ENCODE assay signal across 8 cellular contexts in genomic region chr10:50623299-50624153, GRCh38. TPM values are rescaled to one million over a fixed set of nuclear protein-coding genes. Genes with fewer than 3 reads are reported as not detected.
DNase-seq lines count a peak whose midpoint lies in the region; ATAC-seq and TF ChIP-seq lines count a peak whose summit lies in the region.

SGMS1 (minus strand) TSS chr10:50623956; CDS start chr10:50344114, 279,842 bp downstream.

- peak within 1 kb of the TSS; percentile 88 for H3K4me3 ChIP-seq in AG09309 (ENCODE audit: control insufficient read depth, low read depth, low read length)

- DNase-seq in AG09309 (ENCODE audit: low read depth) (peak; percentile 48), NCI-H69 (lab: John Stamatoyannopoulos, UW) (peak; percentile 89), lung microvascular endothelial cell (ENCODE audit: low read depth in 2 of 2) (peak; percentile 92 to 95)
- peak; percentile 62 for DNase-seq in effector CD8-positive, alpha-beta T cell (lab: John Stamatoyannopoulos, UW)
- DNase-seq in stimulated activated CD4-positive, alpha-beta T cell treated with anti-CD3 and anti-CD28 coated beads, TNF-alpha, amount 100 ng/mL, for 48 hours (ENCODE audit: low read depth in 3 of 3): peak; percentile 55 to 67 (median 57)

- TF ChIP-seq CTCF in AG09309 (IDR thresholded peaks at IDR 0.05; ENCODE audit: control insufficient read depth, insufficient read depth, low read depth, low read length, missing control alignments): no peak

- CTCF ChIA-PET in activated CD8-positive, alpha-beta memory T cell treated with anti-CD3 and anti-CD28 coated beads for 36 hours (lab: Charles Lee): interaction anchor here (1.2 kb wide), 1 partner anchor 111 kb away, joined by 5 read pairs; no protein-coding TSS in a partner anchor

- peak; percentile 38 for ATAC-seq in GM18909 (IDR thresholded peaks at IDR 0.05; ENCODE audit: poor library complexity, unreplicated experiment)
- peak; percentile 27 for ATAC-seq in HG03139 (IDR thresholded peaks at IDR 0.05; ENCODE audit: unreplicated experiment)

- POLR2A ChIA-PET in activated CD8-positive, alpha-beta memory T cell treated with anti-CD3 and anti-CD28 coated beads for 36 hours (lab: Charles Lee): interaction anchor here (0.6 to 1.7 kb wide), 3 partner anchors 14 to 125 kb away, joined by 3 to 7 read pairs (median 3); no protein-coding TSS in a partner anchor

RNA-seq across cellular contexts. Expression of gene SGMS1, which starts in this region (rescaled TPM):
- 10 to 100 TPM; 11.6 TPM for total RNA-seq in activated CD8-positive, alpha-beta memory T cell treated with anti-CD3 and anti-CD28 coated beads for 36 hours
- 32.3 and 76.2 TPM in 2 replicates for total RNA-seq in lung microvascular endothelial cell

Comparison
In these comparisons a context has a peak if more than half of its experiments do, and no peak if none do; other contexts are left out.
1. Peak in every context shown above with its lines: DNase-seq, ATAC-seq and H3K4me3 ChIP-seq.